ENCODE assay signal across 13 cellular contexts in genomic region chr4:3833326-3833989, GRCh38.
DNase-seq lines count a peak whose midpoint lies in the region; ATAC-seq, FAIRE-seq and TF ChIP-seq lines count a peak whose summit lies in the region.
"Had no signal": no experiment of that assay in that cellular context is flagged by ENCODE, and none has a peak within 500 bp of the region (broad histone marks: within the 10 kb centered on the region; RNA-seq: fewer than 3 reads in every experiment).

No MANE protein-coding gene starts in this region.

- H4K5ac ChIP-seq in H1 (ENCODE audit: insufficient read length, low read depth, low read length) = no peak overlapping the region

- no peak for FAIRE-seq in H1 (lab: Jason Lieb, UNC)
- FAIRE-seq: A204.1, GM12891 had no signal

- H3K36me3 ChIP-seq in BLaER1 (no peaks in the 10 kb centered on the region), HEK293 (ENCODE audit: control insufficient read depth in 2 of 2, insufficient read depth in 1 of 2, low read length in 2 of 2) (no peaks in the 10 kb centered on the region), H1 (ENCODE audit: control insufficient read depth in 2 of 4, insufficient read depth in 4 of 4, low read length in 3 of 4) (no peaks in the 10 kb centered on the region), neuronal stem cell (replicated peaks in 1 of 2; ENCODE audit: control insufficient read depth in 2 of 2, insufficient read depth in 2 of 2, low read length in 2 of 2) (no peaks in the 10 kb centered on the region)

- no peak overlapping the region for H3K18ac ChIP-seq in H1 (ENCODE audit: extremely low read depth, low read length)
- peak overlapping the region; percentile 97 for H3K18ac ChIP-seq in neuronal stem cell (ENCODE audit: low read length)

- H3K9ac ChIP-seq in BLaER1 (no peak overlapping the region), H1 (replicated peaks in 1 of 4; ENCODE audit: extremely low read depth in 1 of 4, low read depth in 3 of 4, low read length in 3 of 4) (no peak overlapping the region), neuronal stem cell (ENCODE audit: low read depth, low read length, poor library complexity) (no peak overlapping the region)
- H3K9ac ChIP-seq: GM23248 had no signal

- POLR2A ChIA-PET in HEK293 (lab: Yijun Ruan, JAX) = no interaction called here
- POLR2A ChIA-PET in H1 (lab: Charles Lee; ENCODE audit: partially characterized antibody) = interaction anchor here (1.1 kb wide), 1 partner anchor 24 kb away, joined by 3 read pairs; no protein-coding TSS in a partner anchor

- H2BK20ac ChIP-seq in H1 (ENCODE audit: low read length) = no peak overlapping the region

- TF ChIP-seq CTCF in HEK293 (tag by site-specific recombination; IDR thresholded peaks at IDR 0.05) = no peak
- TF ChIP-seq CTCF in H1 (IDR thresholded peaks at IDR 0.05; ENCODE audit: control extremely low read depth in 1 of 3, insufficient read depth in 1 of 3, low read depth in 1 of 3, low read length in 3 of 3) = no peak

- H3K23ac ChIP-seq in H1 (ENCODE audit: insufficient read length) (no peak overlapping the region), neuronal stem cell (ENCODE audit: low read depth, low read length, poor library complexity) (no peak overlapping the region)

- H3K4me2 ChIP-seq in BLaER1 (peak overlapping the region; percentile 67), H1 (ENCODE audit: insufficient read depth in 1 of 2, low read depth in 2 of 2, low read length in 2 of 2) (no peak overlapping the region), neuronal stem cell (ENCODE audit: insufficient read depth, low read length, poor library complexity, severe bottlenecking) (no peak overlapping the region)

- no peak overlapping the region for H3K4ac ChIP-seq in H1 (replicated peaks; ENCODE audit: insufficient read length, low read depth, low read length)
- H3K4ac ChIP-seq in neuronal stem cell (ENCODE audit: low read length) = peak overlapping the region; percentile 4

- no peak overlapping the region for H3K56ac ChIP-seq in H1 (replicated peaks; ENCODE audit: insufficient read length, low read depth, low read length)

- H3K23me2 ChIP-seq in H1 (ENCODE audit: low read depth, low read length) = no peaks in the 10 kb centered on the region

- DNase-seq in H1 (ENCODE audit: low read depth in 1 of 2, low spot score in 2 of 2) (no peak), neuronal stem cell (ENCODE audit: low spot score) (no peak), MV-4-11 (lab: John Stamatoyannopoulos, UW) (no peak), CD1c-positive myeloid dendritic cell (ENCODE audit: extremely low spot score) (no peak), sciatic nerve (ENCODE audit: low spot score) (no peak)
- DNase-seq: Caco-2; CD8-positive, alpha-beta memory T cell; DMS79; GM23248 had no signal

- H2AK5ac ChIP-seq in H1 (ENCODE audit: low read depth, low read length) = no peak overlapping the region; the same call in 1 of the 2 replicates
- peak overlapping the region; percentile 44 for H2AK5ac ChIP-seq in neuronal stem cell (ENCODE audit: low read depth, low read length)

- no peak for TF ChIP-seq EP300 in H1 (IDR thresholded peaks at IDR 0.05; ENCODE audit: borderline replicate concordance in 1 of 2, low read depth in 2 of 2, low read length in 2 of 2)

- no peaks in the 10 kb centered on the region for H3K79me2 ChIP-seq in H1 (ENCODE audit: control insufficient read depth in 1 of 2, insufficient read depth in 2 of 2, low read length in 2 of 2)

- H2BK12ac ChIP-seq in H1 (ENCODE audit: low read depth, low read length) (peak overlapping the region; percentile 82; the same call in 1 of the 2 replicates), neuronal stem cell (ENCODE audit: low read length) (peak overlapping the region; percentile 27)

- WGBS in H1 (ENCODE audit: extremely low coverage in 1 of 2, insufficient coverage in 1 of 2, insufficient read length in 1 of 2, insufficient replicate concordance in 2 of 2, low coverage in 1 of 2, low lambda C conversion rate in 2 of 2, missing lambda C conversion rate in 1 of 2), 2 experiments = 90% methylated on average over 18 of the region's 18 CpGs; no CpG with 5 or more reads in 1 of the 2 experiments
- WGBS in neuronal stem cell (ENCODE audit: extremely low coverage in 2 of 2, insufficient read length in 2 of 2, insufficient replicate concordance in 1 of 2), 2 donors = no CpG with 5 or more reads among the region's 18 CpGs

- H2BK120ac ChIP-seq in H1 (replicated peaks; ENCODE audit: low read depth, low read length) = no peak overlapping the region
- H2BK120ac ChIP-seq in neuronal stem cell (ENCODE audit: low read depth, low read length) = no peak overlapping the region

- H3K27ac ChIP-seq in BLaER1 (no peak overlapping the region), HEK293 (ENCODE audit: extremely low read depth, low read depth, low read length) (no peak overlapping the region), H1 (ENCODE audit: low read depth, low read length) (no peak overlapping the region), neuronal stem cell (replicated peaks; ENCODE audit: low read length) (no peak overlapping the region)
- H3K27ac ChIP-seq: GM23248 had no signal

- peaks cover 68% of the 10 kb centered on the region for H3K4me1 ChIP-seq in BLaER1
- H3K4me1 ChIP-seq in HEK293 (ENCODE audit: control insufficient read depth, insufficient read depth, low read length) = no peaks in the 10 kb centered on the region
- H3K4me1 ChIP-seq in H1 (replicated peaks in 1 of 4; ENCODE audit: control insufficient read depth in 3 of 4, insufficient read depth in 4 of 4, low read length in 3 of 4) = peaks cover 0 to 47% (median 37%) of the 10 kb centered on the region in 4 experiments; a peak in 6 of 7 replicates
- H3K4me1 ChIP-seq in neuronal stem cell (ENCODE audit: control insufficient read depth in 2 of 2, insufficient read depth in 1 of 2, low read depth in 1 of 2, low read length in 2 of 2) = peaks cover 0 to 42% of the 10 kb centered on the region in 2 donors
- H3K4me1 ChIP-seq: Caco-2 had no signal

- TF ChIP-seq POLR2A in H1 (IDR thresholded peaks at IDR 0.05; ENCODE audit: control extremely low read depth in 1 of 2, low read depth in 2 of 2, low read length in 2 of 2) = no peak

- ATAC-seq in sciatic nerve = no peak

- CTCF ChIA-PET in HEK293 (lab: Yijun Ruan, JAX) (interaction anchor here (0.5 kb wide), 1 partner anchor 187 kb away, joined by 3 read pairs; no protein-coding TSS in a partner anchor), H1 (lab: Charles Lee; ENCODE audit: partially characterized antibody) (interaction anchor here (0.8 to 9.1 kb wide), 10 partner anchors 9 to 320 kb away, joined by 3 to 37 read pairs (median 4); no protein-coding TSS in a partner anchor)

- H2BK15ac ChIP-seq in H1 (ENCODE audit: low read length) = peak overlapping the region; percentile 88; the same call in 1 of the 2 replicates
- H2BK15ac ChIP-seq in neuronal stem cell (ENCODE audit: low read length) = peak overlapping the region; percentile 29

- H3K4me3 ChIP-seq in BLaER1 (no peak overlapping the region), HEK293 (ENCODE audit: low read depth, low read length) (no peak overlapping the region), H1 (ENCODE audit: extremely low read depth in 1 of 4, insufficient read depth in 2 of 4, low read depth in 3 of 4, low read length in 4 of 4) (no peak overlapping the region), neuronal stem cell (ENCODE audit: low read length in 2 of 2) (no peak overlapping the region)
- H3K4me3 ChIP-seq: GM23248 had no signal

- H4K20me1 ChIP-seq in BLaER1 (no peaks in the 10 kb centered on the region), H1 (replicated peaks in 1 of 2; ENCODE audit: control insufficient read depth in 1 of 2, insufficient read depth in 2 of 2, low read length in 2 of 2) (no peaks in the 10 kb centered on the region)

- H2AFZ ChIP-seq in H1 (ENCODE audit: low read length) (no peak overlapping the region), neuronal stem cell (ENCODE audit: low read length) (no peak overlapping the region)
- H2AFZ ChIP-seq: GM23248 had no signal

- H3K27me3 ChIP-seq in BLaER1 (peaks cover 8% of the 10 kb centered on the region; the same call in 1 of the 2 replicates), H1 (replicated peaks in 1 of 4; ENCODE audit: control insufficient read depth in 3 of 4, extremely low read depth in 1 of 4, insufficient read depth in 3 of 4, low read length in 3 of 4) (no peaks in the 10 kb centered on the region; a peak in 2 of 7 replicates), neuronal stem cell (ENCODE audit: control insufficient read depth in 3 of 3, insufficient read depth in 3 of 3, low read depth in 1 of 3, low read length in 3 of 3) (peaks cover 0 to 42% (median 8%) of the 10 kb centered on the region in 3 experiments)

- intact Hi-C loops in sciatic nerve (cut with DNase I) = no loop called here

- H2BK5ac ChIP-seq in H1 (ENCODE audit: low read depth, low read length) = no peak overlapping the region
- H2BK5ac ChIP-seq in neuronal stem cell (ENCODE audit: low read length) = peak overlapping the region; percentile 21

- H3K9me3 ChIP-seq in BLaER1 (peaks cover 4% of the 10 kb centered on the region; the same call in 1 of the 2 replicates), HEK293 (ENCODE audit: control insufficient read depth, insufficient read depth, low read depth, low read length) (no peaks in the 10 kb centered on the region), H1 (ENCODE audit: insufficient read depth in 2 of 2, low read depth in 1 of 2, low read length in 1 of 2) (no peaks in the 10 kb centered on the region), neuronal stem cell (replicated peaks in 1 of 2; ENCODE audit: control insufficient read depth in 2 of 2, insufficient read depth in 1 of 2, low read depth in 1 of 2, low read length in 2 of 2) (peaks cover 0 to 2% of the 10 kb centered on the region in 2 donors)
- H3K9me3 ChIP-seq: Caco-2 had no signal

- H4K91ac ChIP-seq in H1 (replicated peaks; ENCODE audit: insufficient read length, low read length) (peak overlapping the region; percentile 37), neuronal stem cell (ENCODE audit: low read depth, low read length, poor library complexity) (no peak overlapping the region)

- H3K14ac ChIP-seq in H1 (ENCODE audit: insufficient read length) (no peak overlapping the region), neuronal stem cell (ENCODE audit: low read length) (no peak overlapping the region)

- H3K79me1 ChIP-seq in H1 (ENCODE audit: low read depth, low read length) (no peaks in the 10 kb centered on the region), neuronal stem cell (ENCODE audit: low read depth, low read length) (no peaks in the 10 kb centered on the region)

- H4K8ac ChIP-seq in H1 (ENCODE audit: extremely low read depth, insufficient read depth, low read length) = peak overlapping the region; percentile 82
- H4K8ac ChIP-seq in neuronal stem cell (ENCODE audit: low read depth, low read length) = no peak overlapping the region

- no peak for TF ChIP-seq RAD21 in H1 (IDR thresholded peaks at IDR 0.05 in 1 of 2, conservative IDR thresholded peaks at IDR 0.05 in 1 of 2; ENCODE audit: low read depth in 2 of 2, low read length in 2 of 2)
